1 cellular context compared by ENCODE assay signal in genomic region chr12:6538420-6539275, GRCh38.
TF ChIP-seq lines count a peak whose summit lies in the region.

No MANE protein-coding gene starts in this region.

TF ChIP-seq in HEK293, 187 proteins besides CTCF, POLR2A, EP300 and RAD21:
- TF ChIP-seq ZBTB6 (tag by site-specific recombination; IDR thresholded peaks at IDR 0.05) (peak; percentile 18; the same call in 1 of the 2 replicates), ZNF776 (tag by site-specific recombination; IDR thresholded peaks at IDR 0.05; ENCODE audit: borderline replicate concordance) (no peak), ZBTB20 (tag by site-specific recombination; IDR thresholded peaks at IDR 0.05) (no peak), PATZ1 (tag by site-specific recombination; IDR thresholded peaks at IDR 0.05) (0 out of 2 replicates have a peak, but pooled peaks have one; percentile 42)
